ENCODE assay signal across 8 cellular contexts in genomic region chr4:118224239-118224829, GRCh38.
DNase-seq lines count a peak whose midpoint lies in the region; ATAC-seq and TF ChIP-seq lines count a peak whose summit lies in the region.

No MANE protein-coding gene starts in this region.

- no peaks in the 10 kb centered on the region for H3K27me3 Mint-ChIP-seq in mesothelial cell of epicardium (ENCODE audit: low read depth)

- ATAC-seq in GM18511 (IDR thresholded peaks at IDR 0.05; ENCODE audit: unreplicated experiment) (peak; percentile 68), HG03439 (IDR thresholded peaks at IDR 0.05; ENCODE audit: unreplicated experiment) (peak; percentile 77)

- peak; percentile 75 for TF ChIP-seq CTCF in mesothelial cell of epicardium (IDR thresholded peaks at IDR 0.05; ENCODE audit: unreplicated experiment)

- no peak overlapping the region for H3K4me3 Mint-ChIP-seq in mesothelial cell of epicardium

- peaks cover 1% of the 10 kb centered on the region for H3K36me3 Mint-ChIP-seq in mesothelial cell of epicardium

- H3K27ac Mint-ChIP-seq in mesothelial cell of epicardium = no peak overlapping the region

- peaks cover 27% of the 10 kb centered on the region for H3K4me1 Mint-ChIP-seq in mesothelial cell of epicardium

- peaks cover 8% of the 10 kb centered on the region for H3K9me3 Mint-ChIP-seq in mesothelial cell of epicardium

- peak; percentile 58 to 66 for DNase-seq in AML-193 (lab: John Stamatoyannopoulos, UW)
- peak; percentile 58 for DNase-seq in NCI-H748 treated with DMSO at 0.1 percent for 48 hours (lab: John Stamatoyannopoulos, UW)
- peak; percentile 45 for DNase-seq in cerebellum (ENCODE audit: low spot score)
- no peak for DNase-seq in mesothelial cell of epicardium (ENCODE audit: low spot score in 2 of 2, unreplicated experiment in 2 of 2)
- DNase-seq in activated T-cell treated with anti-CD3 and anti-CD28 coated beads, Interleukin-2, amount 50 U/mL, for 48 hours = no peak
- DNase-seq in T1000 (lab: John Stamatoyannopoulos, UW) = no peak

Comparison
In these comparisons a context has a peak if more than half of its experiments do, and no peak if none do; other contexts are left out.
1. DNase-seq: peak in AML-193 (2 of 2), NCI-H748 treated with DMSO at 0.1 percent for 48 hours (single experiment) and cerebellum (single experiment); none in mesothelial cell of epicardium (0 of 2), activated T-cell treated with anti-CD3 and anti-CD28 coated beads, Interleukin-2, amount 50 U/mL, for 48 hours (0 of 2) and T1000 (single experiment).